ENCODE assay signal across 8 cellular contexts in the genomic region with DNA sequence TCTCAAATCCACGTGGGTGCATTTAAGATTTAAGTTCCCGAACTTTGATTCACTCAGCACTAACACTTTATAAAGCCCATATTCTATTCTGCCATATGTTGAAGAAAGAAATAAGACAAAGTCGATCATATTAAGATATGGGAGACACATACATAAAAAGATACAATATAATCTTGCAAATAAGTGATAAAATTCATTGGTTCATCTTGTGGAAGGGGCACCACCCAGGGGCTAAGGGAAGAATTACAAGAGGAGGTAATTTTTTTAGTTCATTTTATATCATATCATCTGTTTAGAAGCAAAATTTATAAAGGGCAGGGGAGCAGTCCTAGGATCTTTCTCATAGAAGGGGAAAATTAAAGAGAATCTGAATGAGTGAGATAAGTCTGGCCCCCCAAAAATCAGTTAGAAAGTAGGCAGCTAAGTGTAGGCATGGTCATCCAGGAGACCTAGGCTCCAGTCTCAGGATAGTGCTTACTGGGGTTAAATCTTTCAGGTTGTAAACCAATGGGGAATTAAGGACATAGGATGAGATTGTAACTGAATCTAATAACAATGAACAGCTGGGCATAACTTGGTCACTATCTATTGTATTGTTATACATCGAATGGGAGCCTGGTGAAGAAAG.
DNase-seq lines count a peak whose midpoint lies in the region; ATAC-seq and TF ChIP-seq lines count a peak whose summit lies in the region.

No MANE protein-coding gene starts in this region.

- no peak for TF ChIP-seq EP300 in transverse colon (IDR thresholded peaks at IDR 0.05; ENCODE audit: low read depth)

- TF ChIP-seq POLR2A in Peyer's patch (IDR thresholded peaks at IDR 0.05) (no peak), transverse colon (IDR thresholded peaks at IDR 0.05) (no peak)

- no peaks in the 10 kb centered on the region for H3K4me1 Mint-ChIP-seq in T-helper 2 cell treated with Interferon-gamma antibody and Interleukin-4, amounts not matched to agents 5 μg/mL and 100 μg/mL, for 36 hours (ENCODE audit: low read depth)

- no peaks in the 10 kb centered on the region for H3K36me3 ChIP-seq in left ventricle myocardium inferior
- H3K36me3 ChIP-seq in Peyer's patch, result no peaks in the 10 kb centered on the region
- peaks cover 0 to 11% (median 0%) of the 10 kb centered on the region in 4 donors for H3K36me3 ChIP-seq in transverse colon

- H3K4me1 ChIP-seq in left ventricle myocardium inferior (peaks cover 48% of the 10 kb centered on the region), Peyer's patch (no peaks in the 10 kb centered on the region), transverse colon (peaks cover 0 to 10% (median 3%) of the 10 kb centered on the region in 4 donors)

- no peak for ATAC-seq in left ventricle myocardium superior
- ATAC-seq in HG03442 (IDR thresholded peaks at IDR 0.05; ENCODE audit: unreplicated experiment), result no peak

- H3K27ac ChIP-seq in left ventricle myocardium inferior (replicated peaks), result peak overlapping the region; percentile 93
- no peak overlapping the region for H3K27ac ChIP-seq in Peyer's patch
- no peak overlapping the region for H3K27ac ChIP-seq in transverse colon

- no peak for DNase-seq in left ventricle myocardium inferior
- no peak for DNase-seq in left ventricle myocardium superior
- DNase-seq in Peyer's patch, result no peak
- DNase-seq in fibroblast of gingiva (ENCODE audit: low read depth), result peak; percentile 3
- no peak for DNase-seq in transverse colon
- DNase-seq in T-helper 2 cell treated with Interferon-gamma antibody and Interleukin-4, amounts not matched to agents 5 μg/mL and 100 μg/mL, for 36 hours (ENCODE audit: low spot score), result no peak
- no peak for DNase-seq in medulla oblongata (ENCODE audit: extremely low spot score)

- TF ChIP-seq CTCF in left ventricle myocardium inferior (IDR thresholded peaks at IDR 0.05; ENCODE audit: borderline replicate concordance) (peak; percentile 70), Peyer's patch (IDR thresholded peaks at IDR 0.05) (peak in 4 of 6 experiments; percentile 6 to 18 (median 15)), transverse colon (IDR thresholded peaks at IDR 0.05) (peak in 4 of 5 experiments; percentile 19 to 37 (median 24))

- peaks cover 2% of the 10 kb centered on the region for H3K27me3 Mint-ChIP-seq in T-helper 2 cell treated with Interferon-gamma antibody and Interleukin-4, amounts not matched to agents 5 μg/mL and 100 μg/mL, for 36 hours (ENCODE audit: low read depth)

- no peak overlapping the region for H3K27ac Mint-ChIP-seq in T-helper 2 cell treated with Interferon-gamma antibody and Interleukin-4, amounts not matched to agents 5 μg/mL and 100 μg/mL, for 36 hours

- H3K9me3 Mint-ChIP-seq in T-helper 2 cell treated with Interferon-gamma antibody and Interleukin-4, amounts not matched to agents 5 μg/mL and 100 μg/mL, for 36 hours, result no peaks in the 10 kb centered on the region

- H3K4me3 Mint-ChIP-seq in T-helper 2 cell treated with Interferon-gamma antibody and Interleukin-4, amounts not matched to agents 5 μg/mL and 100 μg/mL, for 36 hours, result no peak overlapping the region

- in situ Hi-C loops in transverse colon (cut with MboI; ENCODE audit: low pct_ligation_motif_present in 1 of 4, low pct_unique_long_range_greater_than_20kb in 1 of 4, low sequenced_read_pairs in 3 of 4), result no loop called here

- intact Hi-C loops in left ventricle myocardium inferior (cut with micrococcal nuclease), result no loop called here
- intact Hi-C loops in left ventricle myocardium superior (cut with micrococcal nuclease), result no loop called here
- intact Hi-C loops in transverse colon (cut with DNase I; ENCODE audit: low total_unique reads), result no loop called here

- peaks cover 6% of the 10 kb centered on the region for H3K9me3 ChIP-seq in left ventricle myocardium inferior (replicated peaks)
- H3K9me3 ChIP-seq in Peyer's patch, result no peaks in the 10 kb centered on the region
- H3K9me3 ChIP-seq in transverse colon, result no peaks in the 10 kb centered on the region

- H3K4me3 ChIP-seq in left ventricle myocardium inferior (no peak overlapping the region), Peyer's patch (no peak overlapping the region), transverse colon (no peak overlapping the region)

- H3K27me3 ChIP-seq in left ventricle myocardium inferior (ENCODE audit: low read depth), result no peaks in the 10 kb centered on the region
- no peaks in the 10 kb centered on the region for H3K27me3 ChIP-seq in Peyer's patch
- no peaks in the 10 kb centered on the region for H3K27me3 ChIP-seq in transverse colon

- H3K36me3 Mint-ChIP-seq in T-helper 2 cell treated with Interferon-gamma antibody and Interleukin-4, amounts not matched to agents 5 μg/mL and 100 μg/mL, for 36 hours (ENCODE audit: low read depth), result no peaks in the 10 kb centered on the region

- 80 to 82% methylated on average over 4 of the region's 4 CpGs for WGBS in transverse colon (ENCODE audit: low coverage in 1 of 2), 2 donors

Comparison
In these comparisons a context has a peak if more than half of its experiments do, and no peak if none do; other contexts are left out.
1. CTCF ChIP-seq: peak in every context shown above with its lines; median percentile 70 in left ventricle myocardium inferior; 24 in transverse colon; 15 in Peyer's patch.